In genomic region chr2:237408280-237408679, GRCh38 we compare ENCODE assay signal across 16 cellular contexts. TPM values are rescaled to one million over a fixed set of nuclear protein-coding genes. Genes with fewer than 3 reads are reported as not detected.
DNase-seq lines count a peak whose midpoint lies in the region; ATAC-seq, FAIRE-seq and TF ChIP-seq lines count a peak whose summit lies in the region.
"Had no signal": no experiment of that assay in that cellular context is flagged by ENCODE, and none has a peak within 500 bp of the region (broad histone marks: within the 10 kb centered on the region; RNA-seq: fewer than 3 reads in every experiment).

No MANE protein-coding gene starts in this region.

- H3K36me3 ChIP-seq in Peyer's patch (no peaks in the 10 kb centered on the region), prostate gland (no peaks in the 10 kb centered on the region)

- H3K4me3 ChIP-seq in A549: no peak overlapping the region
- H3K4me3 ChIP-seq in Peyer's patch: peak overlapping the region in 1 of 4 donors; percentile 12
- no peak overlapping the region for H3K4me3 ChIP-seq in prostate gland
- H3K4me3 ChIP-seq: K562 had no signal

- no peaks in the 10 kb centered on the region for H3K9me3 Mint-ChIP-seq in activated T-helper 1 cell treated with anti-CD3 and anti-CD28 coated beads, Interleukin-12 subunit alpha, Interleukin-12 subunit beta, Interleukin-2, Interleukin-4 antibody, amounts not matched to agents 30 ng/mL and 10 ng/mL and 1 ng/mL, durations not matched to agents 14 hours and 24 hours and 36 hours
- no peaks in the 10 kb centered on the region for H3K9me3 Mint-ChIP-seq in activated T-helper 17 cell treated with anti-CD3 and anti-CD28 coated beads, Interleukin-2, amount 50 U/mL, for 72 hours
- H3K9me3 Mint-ChIP-seq: activated CD4-positive, alpha-beta memory T cell treated with anti-CD3 and anti-CD28 coated beads, Interleukin-2, amount 10 ng/mL, durations not matched to agents 7 days and 5 days; activated naive CD4-positive, alpha-beta T cell treated with anti-CD3 and anti-CD28 coated beads for 36 hours; dendritic cell treated with granulocyte-macrophage colony-stimulating factor and Interleukin-4, amounts not matched to agents 40 ng/mL and 50 ng/mL, for 4 days; T-helper 1 cell treated with Interleukin-12 subunit alpha and Interleukin-12 subunit beta and Interleukin-4 antibody, amounts not matched to agents 30 μg/mL and 1 μg/mL, for 36 hours had no signal

- ATAC-seq in A549 (no peak), Right ventricle myocardium superior (ENCODE audit: poor library complexity) (peak; percentile 38), GM18520 (IDR thresholded peaks at IDR 0.05; ENCODE audit: unreplicated experiment) (no peak)
- no peak for ATAC-seq in activated T-helper 17 cell treated with anti-CD3 and anti-CD28 coated beads, Interleukin-2, amount 50 U/mL, for 72 hours (replicated peaks)
- ATAC-seq: K562, left lobe of liver had no signal

- no peak overlapping the region for H3K4me3 Mint-ChIP-seq in activated T-helper 1 cell treated with anti-CD3 and anti-CD28 coated beads, Interleukin-12 subunit alpha, Interleukin-12 subunit beta, Interleukin-2, Interleukin-4 antibody, amounts not matched to agents 30 ng/mL and 10 ng/mL and 1 ng/mL, durations not matched to agents 14 hours and 24 hours and 36 hours
- no peak overlapping the region for H3K4me3 Mint-ChIP-seq in activated T-helper 17 cell treated with anti-CD3 and anti-CD28 coated beads, Interleukin-2, amount 50 U/mL, for 72 hours
- H3K4me3 Mint-ChIP-seq: activated CD4-positive, alpha-beta memory T cell treated with anti-CD3 and anti-CD28 coated beads, Interleukin-2, amount 10 ng/mL, durations not matched to agents 7 days and 5 days; activated naive CD4-positive, alpha-beta T cell treated with anti-CD3 and anti-CD28 coated beads for 36 hours; dendritic cell treated with granulocyte-macrophage colony-stimulating factor and Interleukin-4, amounts not matched to agents 40 ng/mL and 50 ng/mL, for 4 days; T-helper 1 cell treated with Interleukin-12 subunit alpha and Interleukin-12 subunit beta and Interleukin-4 antibody, amounts not matched to agents 30 μg/mL and 1 μg/mL, for 36 hours had no signal

- no peaks in the 10 kb centered on the region for H3K4me1 Mint-ChIP-seq in activated T-helper 1 cell treated with anti-CD3 and anti-CD28 coated beads, Interleukin-12 subunit alpha, Interleukin-12 subunit beta, Interleukin-2, Interleukin-4 antibody, amounts not matched to agents 30 ng/mL and 10 ng/mL and 1 ng/mL, durations not matched to agents 14 hours and 24 hours and 36 hours (ENCODE audit: low read depth)
- H3K4me1 Mint-ChIP-seq in activated T-helper 17 cell treated with anti-CD3 and anti-CD28 coated beads, Interleukin-2, amount 50 U/mL, for 72 hours: no peaks in the 10 kb centered on the region
- H3K4me1 Mint-ChIP-seq: activated CD4-positive, alpha-beta memory T cell treated with anti-CD3 and anti-CD28 coated beads, Interleukin-2, amount 10 ng/mL, durations not matched to agents 7 days and 5 days had no signal

- POLR2A ChIA-PET in A549 (lab: Yijun Ruan, JAX): no interaction called here

- no peak for TF ChIP-seq EP300 in A549 (IDR thresholded peaks at IDR 0.05)

- TF ChIP-seq POLR2A in A549 (IDR thresholded peaks at IDR 0.05; ENCODE audit: low read length) (no peak), Peyer's patch (IDR thresholded peaks at IDR 0.05) (no peak), prostate gland (IDR thresholded peaks at IDR 0.05) (no peak), H54 (IDR thresholded peaks at IDR 0.05; ENCODE audit: low read depth, low read length) (no peak)

- CTCF ChIA-PET in A549 (lab: Yijun Ruan, JAX): interaction anchor here (1.3 to 10.6 kb wide), 6 partner anchors 12 to 315 kb away, joined by 3 to 97 read pairs (median 26); no protein-coding TSS in a partner anchor

- no peak for DNase-seq in A549 (ENCODE audit: low read depth in 1 of 2, low spot score in 1 of 2)
- no peak for DNase-seq in Peyer's patch
- DNase-seq in Right ventricle myocardium superior: peak; percentile 71
- DNase-seq in prostate gland (ENCODE audit: low spot score): no peak
- DNase-seq in activated T-helper 1 cell treated with anti-CD3 and anti-CD28 coated beads, Interleukin-12 subunit alpha, Interleukin-12 subunit beta, Interleukin-2, Interleukin-4 antibody, amounts not matched to agents 30 ng/mL and 10 ng/mL and 1 ng/mL, durations not matched to agents 14 hours and 24 hours and 36 hours (ENCODE audit: low spot score): no peak
- DNase-seq in H54 (ENCODE audit: insufficient read length, low spot score): no peak
- DNase-seq: activated CD4-positive, alpha-beta memory T cell treated with anti-CD3 and anti-CD28 coated beads, Interleukin-2, amount 10 ng/mL, durations not matched to agents 7 days and 5 days; activated naive CD4-positive, alpha-beta T cell treated with anti-CD3 and anti-CD28 coated beads for 36 hours; DMS153; posterior cingulate gyrus had no signal

- H3K27me3 ChIP-seq in Peyer's patch (no peaks in the 10 kb centered on the region), prostate gland (replicated peaks; ENCODE audit: insufficient read depth) (no peaks in the 10 kb centered on the region)

- H3K27ac ChIP-seq in A549 (no peak overlapping the region), Peyer's patch (peak overlapping the region in 3 of 4 donors; percentile 10 to 88 (median 35)), prostate gland (peak overlapping the region; percentile 48 to 73)

- H3K4me1 ChIP-seq in A549 (0 out of 3 replicates have a peak, but pooled peaks cover 5% of the 10 kb centered on the region), Peyer's patch (peaks cover 0 to 9% (median 0%) of the 10 kb centered on the region in 4 donors), prostate gland (replicated peaks) (no peaks in the 10 kb centered on the region)

- no peaks in the 10 kb centered on the region for H3K36me3 Mint-ChIP-seq in activated T-helper 1 cell treated with anti-CD3 and anti-CD28 coated beads, Interleukin-12 subunit alpha, Interleukin-12 subunit beta, Interleukin-2, Interleukin-4 antibody, amounts not matched to agents 30 ng/mL and 10 ng/mL and 1 ng/mL, durations not matched to agents 14 hours and 24 hours and 36 hours (ENCODE audit: low read depth)
- H3K36me3 Mint-ChIP-seq in activated T-helper 17 cell treated with anti-CD3 and anti-CD28 coated beads, Interleukin-2, amount 50 U/mL, for 72 hours (ENCODE audit: low read depth): peaks cover 13% of the 10 kb centered on the region

- H3K4me2 ChIP-seq in A549: no peak overlapping the region

- intact Hi-C loops in Right ventricle myocardium superior (cut with DNase I) (no loop called here), prostate gland (cut with DNase I) (loop anchor here (5.0 kb wide), 2 partner anchors 56 to 91 kb away; no protein-coding TSS in a partner anchor)
- intact Hi-C loops in activated T-helper 1 cell treated with anti-CD3 and anti-CD28 coated beads, Interleukin-12 subunit alpha, Interleukin-12 subunit beta, Interleukin-2, Interleukin-4 antibody, amounts not matched to agents 30 ng/mL and 10 ng/mL and 1 ng/mL, durations not matched to agents 14 hours and 24 hours and 36 hours (cut with micrococcal nuclease): no loop called here

- no peak for TF ChIP-seq CTCF in A549 (IDR thresholded peaks at IDR 0.05)
- TF ChIP-seq CTCF in Peyer's patch (IDR thresholded peaks at IDR 0.05): no peak
- no peak for TF ChIP-seq CTCF in prostate gland (IDR thresholded peaks at IDR 0.05)

- 88% methylated on average over 8 of the region's 8 CpGs for WGBS in A549 (ENCODE audit: missing lambda C conversion rate)
- WGBS in prostate gland: 67% methylated on average over 8 of the region's 8 CpGs

- H3K27me3 Mint-ChIP-seq in activated T-helper 1 cell treated with anti-CD3 and anti-CD28 coated beads, Interleukin-12 subunit alpha, Interleukin-12 subunit beta, Interleukin-2, Interleukin-4 antibody, amounts not matched to agents 30 ng/mL and 10 ng/mL and 1 ng/mL, durations not matched to agents 14 hours and 24 hours and 36 hours (ENCODE audit: insufficient read depth): peaks cover 11% of the 10 kb centered on the region
- no peaks in the 10 kb centered on the region for H3K27me3 Mint-ChIP-seq in activated T-helper 17 cell treated with anti-CD3 and anti-CD28 coated beads, Interleukin-2, amount 50 U/mL, for 72 hours

- TF ChIP-seq RAD21 in A549 (conservative IDR thresholded peaks at IDR 0.05 in 1 of 2, IDR thresholded peaks at IDR 0.05 in 1 of 2): no peak

- H3K27ac Mint-ChIP-seq in activated T-helper 1 cell treated with anti-CD3 and anti-CD28 coated beads, Interleukin-12 subunit alpha, Interleukin-12 subunit beta, Interleukin-2, Interleukin-4 antibody, amounts not matched to agents 30 ng/mL and 10 ng/mL and 1 ng/mL, durations not matched to agents 14 hours and 24 hours and 36 hours: no peak overlapping the region
- no peak overlapping the region for H3K27ac Mint-ChIP-seq in activated T-helper 17 cell treated with anti-CD3 and anti-CD28 coated beads, Interleukin-2, amount 50 U/mL, for 72 hours
- H3K27ac Mint-ChIP-seq: activated CD4-positive, alpha-beta memory T cell treated with anti-CD3 and anti-CD28 coated beads, Interleukin-2, amount 10 ng/mL, durations not matched to agents 7 days and 5 days; activated naive CD4-positive, alpha-beta T cell treated with anti-CD3 and anti-CD28 coated beads for 36 hours; dendritic cell treated with granulocyte-macrophage colony-stimulating factor and Interleukin-4, amounts not matched to agents 40 ng/mL and 50 ng/mL, for 4 days; T-helper 1 cell treated with Interleukin-12 subunit alpha and Interleukin-12 subunit beta and Interleukin-4 antibody, amounts not matched to agents 30 μg/mL and 1 μg/mL, for 36 hours had no signal

- H3K9me3 ChIP-seq in A549 (peaks cover 5% of the 10 kb centered on the region; the same call in 1 of the 3 replicates), Peyer's patch (peaks cover 0 to 3% (median 0%) of the 10 kb centered on the region in 4 donors), prostate gland (no peaks in the 10 kb centered on the region)

- no peak for FAIRE-seq in A549 (lab: Jason Lieb, UNC)
- no peak for FAIRE-seq in H54 (lab: Jason Lieb, UNC)
- FAIRE-seq: K562 had no signal

TF ChIP-seq in A549, 52 proteins besides CTCF, POLR2A, EP300 and RAD21 (continues in another document):
- no peak for TF ChIP-seq MYC (IDR thresholded peaks at IDR 0.05; ENCODE audit: borderline replicate concordance, low read length)
- TF ChIP-seq MAZ (IDR thresholded peaks at IDR 0.05; ENCODE audit: borderline replicate concordance, low read depth, low read length): no peak

RNA-seq across cellular contexts. Expression of gene COL6A3, which starts 5.7 kb away (rescaled TPM):
- polyA plus RNA-seq in A549 (2011; rRNA removed): 0.20 and 0.28 TPM in 2 replicates
- polyA plus RNA-seq in A549 (2012; cell fraction: cytosol; rRNA removed): 0.03 and 0.05 TPM in 2 replicates
- 0.19 and 0.24 TPM in 2 replicates for polyA plus RNA-seq in A549 (2012; cell fraction: nucleus; rRNA removed)
- 0.04 to 0.16 TPM (median 0.10 TPM) in 3 replicates for polyA plus RNA-seq in A549 (2017; fragmentation: RNase III; extraction: RNeasy Plus Mini Kit Qiagen cat#74134 plus additional on column Dnase treatment)
- polyA minus RNA-seq in A549 (2011; rRNA and poly(A)+ RNA removed): 0.37 and 0.97 TPM in 2 replicates
- 100 to 1,000 TPM in 1 of 4 donors, 10 to 100 TPM in 3; 51.7 to 172 (median 71.0) TPM for total RNA-seq in Peyer's patch
- 64.9 TPM for total RNA-seq in Right ventricle myocardium superior
- 10 to 100 TPM; 26.9 to 86.9 TPM for total RNA-seq in prostate gland
- total RNA-seq in activated T-helper 1 cell treated with anti-CD3 and anti-CD28 coated beads, Interleukin-12 subunit alpha, Interleukin-12 subunit beta, Interleukin-2, Interleukin-4 antibody, amounts not matched to agents 30 ng/mL and 10 ng/mL and 1 ng/mL, durations not matched to agents 14 hours and 24 hours and 36 hours: 13.1 and 15.5 TPM in 2 replicates
- total RNA-seq in activated T-helper 17 cell treated with anti-CD3 and anti-CD28 coated beads, Interleukin-2, amount 50 U/mL, for 72 hours: 10 to 100 TPM; 10.6 to 30.7 TPM

Comparison
In these comparisons a context has a peak if more than half of its experiments do, and no peak if none do; other contexts are left out.
1. H3K27ac ChIP-seq: peak in Peyer's patch (3 of 4) and prostate gland (2 of 2); none in A549 (0 of 2).